ENCODE assay signal across 2 cellular contexts in genomic region chr4:8606966-8607365, GRCh38.
TF ChIP-seq lines count a peak whose summit lies in the region.

No MANE protein-coding gene starts in this region.

TF ChIP-seq in IMR-90, 13 proteins besides CTCF, POLR2A, EP300 and RAD21:
- TF ChIP-seq CHD1 (IDR thresholded peaks at IDR 0.05; ENCODE audit: low read depth, low read length) (no peak), RFX5 (IDR thresholded peaks at IDR 0.05; ENCODE audit: low read depth, low read length) (no peak), FOS (IDR thresholded peaks at IDR 0.05; ENCODE audit: low read depth, low read length) (no peak), MAZ (IDR thresholded peaks at IDR 0.05; ENCODE audit: borderline replicate concordance, low read depth, low read length) (no peak), NFE2L2 (IDR thresholded peaks at IDR 0.05; ENCODE audit: low read depth, low read length) (no peak), SMC3 (IDR thresholded peaks at IDR 0.05; ENCODE audit: low read depth, low read length) (no peak), USF2 (IDR thresholded peaks at IDR 0.05; ENCODE audit: low read depth, low read length) (no peak), MXI1 (IDR thresholded peaks at IDR 0.05; ENCODE audit: borderline replicate concordance, low read depth, low read length) (no peak), ELK1 (IDR thresholded peaks at IDR 0.05; ENCODE audit: borderline replicate concordance, low read depth, low read length) (no peak), MAFK (IDR thresholded peaks at IDR 0.05; ENCODE audit: low read depth, low read length) (no peak), CEBPB (IDR thresholded peaks at IDR 0.05; ENCODE audit: low read depth, low read length) (no peak), RCOR1 (IDR thresholded peaks at IDR 0.05; ENCODE audit: insufficient replicate concordance, low read length) (no peak), BHLHE40 (IDR thresholded peaks at IDR 0.05; ENCODE audit: low read depth, low read length) (no peak)

TF ChIP-seq in H1, 55 proteins besides CTCF, POLR2A, EP300 and RAD21:
- no peak for TF ChIP-seq EZH2 (IDR thresholded peaks at IDR 0.05; ENCODE audit: low read depth, low read length, severe bottlenecking)
- TF ChIP-seq SP4 (IDR thresholded peaks at IDR 0.05; ENCODE audit: low read length), result no peak
- peak; percentile 70 for TF ChIP-seq MAX (IDR thresholded peaks at IDR 0.05)
- peak; percentile 48; the same call in 1 of the 2 replicates for TF ChIP-seq E2F6 (IDR thresholded peaks at IDR 0.05)
